Comparison of ENCODE assay signal across 1 cellular context in the genomic region with DNA sequence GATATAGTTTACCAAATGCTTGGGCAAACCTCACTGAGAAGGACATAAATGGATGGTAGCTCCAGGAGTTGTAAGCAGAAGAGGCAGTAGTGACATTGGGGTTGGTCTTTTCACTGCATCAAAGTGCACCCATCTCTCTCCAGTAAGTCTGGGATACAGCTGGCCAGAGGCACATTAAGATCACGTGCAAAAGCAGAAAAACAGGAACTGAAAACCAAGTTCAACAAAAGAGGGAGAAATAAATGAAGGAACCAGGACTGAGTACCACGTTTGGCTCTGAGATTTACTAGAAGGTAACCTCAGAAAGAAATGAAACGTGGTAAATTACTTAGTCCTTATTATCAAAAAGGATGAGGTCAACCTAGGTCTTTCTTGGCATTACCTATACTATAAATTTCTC.
TF ChIP-seq lines count a peak whose summit lies in the region.

No MANE protein-coding gene starts in this region.

TF ChIP-seq in GM12878, 131 proteins besides CTCF, POLR2A, EP300 and RAD21 (continued from another document):
- TF ChIP-seq, protein P1, sequence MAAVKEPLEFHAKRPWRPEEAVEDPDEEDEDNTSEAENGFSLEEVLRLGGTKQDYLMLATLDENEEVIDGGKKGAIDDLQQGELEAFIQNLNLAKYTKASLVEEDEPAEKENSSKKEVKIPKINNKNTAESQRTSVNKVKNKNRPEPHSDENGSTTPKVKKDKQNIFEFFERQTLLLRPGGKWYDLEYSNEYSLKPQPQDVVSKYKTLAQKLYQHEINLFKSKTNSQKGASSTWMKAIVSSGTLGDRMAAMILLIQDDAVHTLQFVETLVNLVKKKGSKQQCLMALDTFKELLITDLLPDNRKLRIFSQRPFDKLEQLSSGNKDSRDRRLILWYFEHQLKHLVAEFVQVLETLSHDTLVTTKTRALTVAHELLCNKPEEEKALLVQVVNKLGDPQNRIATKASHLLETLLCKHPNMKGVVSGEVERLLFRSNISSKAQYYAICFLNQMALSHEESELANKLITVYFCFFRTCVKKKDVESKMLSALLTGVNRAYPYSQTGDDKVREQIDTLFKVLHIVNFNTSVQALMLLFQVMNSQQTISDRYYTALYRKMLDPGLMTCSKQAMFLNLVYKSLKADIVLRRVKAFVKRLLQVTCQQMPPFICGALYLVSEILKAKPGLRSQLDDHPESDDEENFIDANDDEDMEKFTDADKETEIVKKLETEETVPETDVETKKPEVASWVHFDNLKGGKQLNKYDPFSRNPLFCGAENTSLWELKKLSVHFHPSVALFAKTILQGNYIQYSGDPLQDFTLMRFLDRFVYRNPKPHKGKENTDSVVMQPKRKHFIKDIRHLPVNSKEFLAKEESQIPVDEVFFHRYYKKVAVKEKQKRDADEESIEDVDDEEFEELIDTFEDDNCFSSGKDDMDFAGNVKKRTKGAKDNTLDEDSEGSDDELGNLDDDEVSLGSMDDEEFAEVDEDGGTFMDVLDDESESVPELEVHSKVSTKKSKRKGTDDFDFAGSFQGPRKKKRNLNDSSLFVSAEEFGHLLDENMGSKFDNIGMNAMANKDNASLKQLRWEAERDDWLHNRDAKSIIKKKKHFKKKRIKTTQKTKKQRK (IDR thresholded peaks at IDR 0.05; ENCODE audit: low read depth, low read length), result no peak
- TF ChIP-seq CBX3 (IDR thresholded peaks at IDR 0.05; ENCODE audit: borderline replicate concordance, low read depth), result no peak
